ENCODE assay signal across 28 cellular contexts in the genomic region with DNA sequence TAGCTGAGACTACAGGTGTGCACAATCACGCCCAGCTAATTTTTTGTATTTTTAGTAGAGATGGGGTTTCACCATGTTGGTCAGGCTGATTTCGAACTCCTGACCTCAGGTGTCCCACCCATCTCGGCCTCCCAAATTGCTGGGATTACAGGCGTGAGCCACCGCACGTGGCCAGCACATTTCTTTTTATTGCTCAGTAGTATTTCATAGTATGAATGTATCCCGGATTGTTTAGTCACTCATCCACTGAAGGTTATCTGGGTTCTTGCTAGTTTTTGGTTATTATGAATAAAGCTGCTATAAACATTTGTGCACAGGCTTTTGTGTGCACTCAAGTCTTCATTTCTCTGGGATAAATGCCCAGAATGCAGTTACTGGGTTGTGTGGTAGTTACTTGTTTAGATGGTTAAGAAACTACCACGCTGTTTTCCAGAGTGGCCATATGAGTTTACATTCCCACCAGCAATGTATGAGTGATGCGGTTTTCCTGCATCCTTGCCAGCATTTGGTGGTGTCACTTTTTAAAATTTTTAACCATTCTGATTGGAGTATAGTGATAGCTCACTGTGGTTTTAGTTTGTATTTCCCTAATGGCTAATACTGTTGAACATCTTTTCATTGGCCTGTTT.
"Had no signal": no experiment of that assay in that cellular context is flagged by ENCODE, and none has a peak within 500 bp of the region (broad histone marks: within the 10 kb centered on the region; RNA-seq: fewer than 3 reads in every experiment).

No MANE protein-coding gene starts in this region.

- H3K4me3 Mint-ChIP-seq: activated B cell treated with CpG ODN at 0.5 μM for 24 hours; activated CD4-positive, alpha-beta T cell treated with anti-CD3 and anti-CD28 coated beads, Interleukin-2, amount 10 ng/mL, durations not matched to agents 24 days and 14 days; activated CD8-positive, alpha-beta memory T cell treated with anti-CD3 and anti-CD28 coated beads, Interleukin-2, amount 10 ng/mL, durations not matched to agents 7 days and 5 days; activated naive CD8-positive, alpha-beta T cell treated with anti-CD3 and anti-CD28 coated beads, Interleukin-2, amount 50 U/mL, for 24 hours; activated T-cell treated with anti-CD3 and anti-CD28 coated beads, Interleukin-2, amount 50 U/mL, for 24 hours; activated T-helper 1 cell treated with anti-CD3 and anti-CD28 coated beads, Interleukin-12 subunit alpha, Interleukin-12 subunit beta, Interleukin-2, Interleukin-4 antibody, amounts not matched to agents 30 ng/mL and 10 ng/mL and 1 ng/mL, durations not matched to agents 14 hours and 24 hours and 36 hours; T-helper 17 cell had no signal

- H3K36me3 Mint-ChIP-seq: activated CD8-positive, alpha-beta memory T cell treated with anti-CD3 and anti-CD28 coated beads, Interleukin-2, amount 10 ng/mL, durations not matched to agents 7 days and 5 days; activated naive CD4-positive, alpha-beta T cell treated with anti-CD3 and anti-CD28 coated beads, Interleukin-2, amount 50 U/mL, for 72 hours had no signal

- ATAC-seq: activated CD8-positive, alpha-beta memory T cell treated with anti-CD3 and anti-CD28 coated beads, Interleukin-2, amount 10 ng/mL, durations not matched to agents 7 days and 5 days; activated naive CD4-positive, alpha-beta T cell treated with anti-CD3 and anti-CD28 coated beads, Interleukin-2, amount 50 U/mL, for 72 hours; activated naive CD8-positive, alpha-beta T cell treated with anti-CD3 and anti-CD28 coated beads, Interleukin-2, amount 50 U/mL, for 24 hours; PC-3; T-helper 17 cell had no signal

- DNase-seq: activated B cell treated with CpG ODN at 0.5 μM for 24 hours; activated CD4-positive, alpha-beta T cell treated with anti-CD3 and anti-CD28 coated beads for 1 hour; activated CD4-positive, alpha-beta T cell treated with anti-CD3 and anti-CD28 coated beads, Interleukin-2, amount 10 ng/mL, durations not matched to agents 24 days and 14 days; activated CD4-positive, alpha-beta T cell treated with anti-CD3 and anti-CD28 coated beads, Interleukin-2, amount 50 U/mL, for 48 hours; activated CD8-positive, alpha-beta memory T cell treated with anti-CD3 and anti-CD28 coated beads, Interleukin-2, amount 10 ng/mL, durations not matched to agents 7 days and 5 days; activated effector memory CD4-positive, alpha-beta T cell treated with Interleukin-2 at 50 U/mL for 16 hours; activated naive CD4-positive, alpha-beta T cell; activated naive CD8-positive, alpha-beta T cell treated with anti-CD3 and anti-CD28 coated beads, Interleukin-2, amount 50 U/mL, for 24 hours; activated T-cell treated with anti-CD3 and anti-CD28 coated beads, Interleukin-2, amount 50 U/mL, for 24 hours; amniotic stem cell; cerebellar nuclear complex; Kasumi-1; NCI-H1092; NCI-H1417; NCI-H1694; NCI-H2029; NCI-H510A treated with DMSO at 0.1 percent for 48 hours; NCI-H69; NK-92 treated with Interleukin-12 subunit alpha and Interleukin-12 subunit beta, amount 100 ng/mL, for 24 hours; PC-3; SHP77 treated with DMSO at 0.1 percent for 48 hours; T-helper 17 cell; T1000 had no signal

- H3K36me3 ChIP-seq: ascending aorta had no signal

- H3K27me3 Mint-ChIP-seq: activated B cell treated with CpG ODN at 0.5 μM for 24 hours; activated CD8-positive, alpha-beta memory T cell treated with anti-CD3 and anti-CD28 coated beads, Interleukin-2, amount 10 ng/mL, durations not matched to agents 7 days and 5 days had no signal

- H3K9me3 ChIP-seq: ascending aorta had no signal

- FAIRE-seq: RCC 7860, TTC549 had no signal

- H3K27ac ChIP-seq: ascending aorta had no signal

- H3K27me3 ChIP-seq: ascending aorta had no signal

- H3K4me1 ChIP-seq: ascending aorta had no signal

- H3K27ac Mint-ChIP-seq: activated B cell treated with CpG ODN at 0.5 μM for 24 hours; activated CD4-positive, alpha-beta T cell treated with anti-CD3 and anti-CD28 coated beads, Interleukin-2, amount 10 ng/mL, durations not matched to agents 24 days and 14 days; activated CD8-positive, alpha-beta memory T cell treated with anti-CD3 and anti-CD28 coated beads, Interleukin-2, amount 10 ng/mL, durations not matched to agents 7 days and 5 days; activated naive CD4-positive, alpha-beta T cell treated with anti-CD3 and anti-CD28 coated beads, Interleukin-2, amount 50 U/mL, for 72 hours; activated naive CD8-positive, alpha-beta T cell treated with anti-CD3 and anti-CD28 coated beads, Interleukin-2, amount 50 U/mL, for 24 hours; activated T-cell treated with anti-CD3 and anti-CD28 coated beads, Interleukin-2, amount 50 U/mL, for 24 hours; activated T-helper 1 cell treated with anti-CD3 and anti-CD28 coated beads, Interleukin-12 subunit alpha, Interleukin-12 subunit beta, Interleukin-2, Interleukin-4 antibody, amounts not matched to agents 30 ng/mL and 10 ng/mL and 1 ng/mL, durations not matched to agents 14 hours and 24 hours and 36 hours; T-helper 17 cell had no signal

- H3K4me1 Mint-ChIP-seq: activated B cell treated with CpG ODN at 0.5 μM for 24 hours; activated CD4-positive, alpha-beta T cell treated with anti-CD3 and anti-CD28 coated beads, Interleukin-2, amount 10 ng/mL, durations not matched to agents 24 days and 14 days; activated CD8-positive, alpha-beta memory T cell treated with anti-CD3 and anti-CD28 coated beads, Interleukin-2, amount 10 ng/mL, durations not matched to agents 7 days and 5 days; activated naive CD8-positive, alpha-beta T cell treated with anti-CD3 and anti-CD28 coated beads, Interleukin-2, amount 50 U/mL, for 24 hours; T-helper 17 cell had no signal

- H3K4me3 ChIP-seq: ascending aorta had no signal

- H3K9me3 Mint-ChIP-seq: activated B cell treated with CpG ODN at 0.5 μM for 24 hours; activated CD4-positive, alpha-beta T cell treated with anti-CD3 and anti-CD28 coated beads, Interleukin-2, amount 10 ng/mL, durations not matched to agents 24 days and 14 days; activated naive CD8-positive, alpha-beta T cell treated with anti-CD3 and anti-CD28 coated beads, Interleukin-2, amount 50 U/mL, for 24 hours; activated T-cell treated with anti-CD3 and anti-CD28 coated beads, Interleukin-2, amount 50 U/mL, for 24 hours; activated T-helper 1 cell treated with anti-CD3 and anti-CD28 coated beads, Interleukin-12 subunit alpha, Interleukin-12 subunit beta, Interleukin-2, Interleukin-4 antibody, amounts not matched to agents 30 ng/mL and 10 ng/mL and 1 ng/mL, durations not matched to agents 14 hours and 24 hours and 36 hours had no signal
